15 cellular contexts compared by ENCODE assay signal in the genomic region with DNA sequence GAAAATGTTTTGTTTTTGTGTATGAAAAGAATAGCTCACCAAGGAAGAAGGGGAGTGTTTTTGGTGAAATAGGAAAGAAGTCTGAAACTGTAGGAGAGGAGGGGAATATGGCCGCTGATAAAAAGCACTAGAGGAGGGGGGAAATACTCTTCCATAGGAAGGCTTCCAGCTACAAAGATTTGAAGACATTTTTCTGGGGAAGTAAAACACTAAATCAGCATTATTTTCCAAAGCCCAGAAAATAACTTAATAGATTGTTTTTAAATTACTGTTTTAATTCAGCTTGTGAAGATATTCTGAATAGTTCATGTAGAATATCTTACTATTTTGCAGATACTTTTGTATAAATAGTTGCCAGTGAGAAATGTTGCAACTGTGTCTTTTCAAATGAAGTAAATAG. TPM values are rescaled to one million over a fixed set of nuclear protein-coding genes. Genes with fewer than 3 reads are reported as not detected.
A peak's percentile ranks its signal among the peaks of the same experiment; 100 is the strongest.
DNase-seq lines count a peak whose midpoint lies in the region; ATAC-seq and TF ChIP-seq lines count a peak whose summit lies in the region.
"Had no signal": no experiment of that assay in that cellular context is flagged by ENCODE, and none has a peak within 500 bp of the region (broad histone marks: within the 10 kb centered on the region; RNA-seq: fewer than 3 reads in every experiment).

No MANE protein-coding gene starts in this region.

- H4K20me1 ChIP-seq in mammary epithelial cell (ENCODE audit: insufficient read depth, low read length): no peaks in the 10 kb centered on the region

- BruUV-seq in mammary epithelial cell (replicated peaks; lab: Mats Ljungman, UMichigan): no TSS peak

- TF ChIP-seq CTCF in cardiac muscle cell (IDR thresholded peaks at IDR 0.05; ENCODE audit: low read depth, low read length) (no peak), left ventricle myocardium inferior (IDR thresholded peaks at IDR 0.05; ENCODE audit: borderline replicate concordance) (no peak), mammary epithelial cell (conservative IDR thresholded peaks at IDR 0.05 in 1 of 2, IDR thresholded peaks at IDR 0.05 in 1 of 2; ENCODE audit: extremely low read depth in 1 of 2, insufficient read depth in 1 of 2, low read depth in 1 of 2, low read length in 2 of 2) (no peak), mesothelial cell of epicardium (IDR thresholded peaks at IDR 0.05; ENCODE audit: unreplicated experiment) (no peak)
- TF ChIP-seq CTCF in CD8-positive, alpha-beta T cell (IDR thresholded peaks at IDR 0.05): no peak

- WGBS in mammary epithelial cell (ENCODE audit: low coverage, missing lambda C conversion rate): 100% methylated on average over 1 of the region's 1 CpG

- H3K36me3 ChIP-seq in cardiac muscle cell (peaks cover 15% of the 10 kb centered on the region), left ventricle myocardium inferior (peaks cover 33% of the 10 kb centered on the region), mammary epithelial cell (ENCODE audit: insufficient read depth, low read length) (peaks cover 10% of the 10 kb centered on the region)
- peaks cover 20% of the 10 kb centered on the region for H3K36me3 ChIP-seq in CD8-positive, alpha-beta T cell (ENCODE audit: insufficient read depth, low read length)

- intact Hi-C loops in left ventricle myocardium inferior (cut with micrococcal nuclease): no loop called here
- intact Hi-C loops in mammary epithelial cell (cut with micrococcal nuclease): no loop called here
- intact Hi-C loops in CD8-positive, alpha-beta T cell (cut with DNase I, micrococcal nuclease): loop anchor here in 1 of 2 experiments (5.0 to 10.0 kb wide), 2 partner anchors 67 to 365 kb away; no protein-coding TSS in a partner anchor

- no peaks in the 10 kb centered on the region for H3K9me3 Mint-ChIP-seq in mesothelial cell of epicardium
- no peaks in the 10 kb centered on the region for H3K9me3 Mint-ChIP-seq in CD8-positive, alpha-beta T cell
- H3K9me3 Mint-ChIP-seq: CD4-positive, alpha-beta T cell had no signal

- H3K79me2 ChIP-seq in mammary epithelial cell (ENCODE audit: insufficient read depth, low read length): peaks cover 12% of the 10 kb centered on the region

- POLR2A ChIA-PET in CD8-positive, alpha-beta T cell (lab: Charles Lee): no interaction called here

- H3K4me2 ChIP-seq in mammary epithelial cell (ENCODE audit: insufficient read depth, low read depth, low read length): no peak overlapping the region

- H3K9ac ChIP-seq in mammary epithelial cell (ENCODE audit: insufficient read depth, low read length): no peak overlapping the region
- H3K9ac ChIP-seq: GM23248 had no signal

- no peak overlapping the region for H3K4me3 Mint-ChIP-seq in mesothelial cell of epicardium
- H3K4me3 Mint-ChIP-seq in CD8-positive, alpha-beta T cell: no peak overlapping the region
- H3K4me3 Mint-ChIP-seq: B cell; CD4-positive, alpha-beta T cell had no signal

- no peaks in the 10 kb centered on the region for H3K27me3 ChIP-seq in cardiac muscle cell
- no peaks in the 10 kb centered on the region for H3K27me3 ChIP-seq in left ventricle myocardium inferior (ENCODE audit: low read depth)
- no peaks in the 10 kb centered on the region for H3K27me3 ChIP-seq in mammary epithelial cell (ENCODE audit: insufficient read depth, low read length)
- no peaks in the 10 kb centered on the region for H3K27me3 ChIP-seq in CD8-positive, alpha-beta T cell (ENCODE audit: insufficient read depth, low read length)

- dilution Hi-C loops in mammary epithelial cell (cut with HindIII; ENCODE audit: low sequenced_read_pairs): loop anchor here (10.0 kb wide), 1 partner anchor 295 kb away; no protein-coding TSS in a partner anchor

- DNase-seq in cardiac muscle cell (ENCODE audit: low read depth in 1 of 2, low spot score in 1 of 2): no peak
- DNase-seq in left ventricle myocardium inferior: no peak
- DNase-seq in mammary epithelial cell: no peak
- no peak for DNase-seq in mesothelial cell of epicardium (ENCODE audit: low spot score in 2 of 2, unreplicated experiment in 2 of 2)
- no peak for DNase-seq in CD8-positive, alpha-beta T cell
- no peak for DNase-seq in T1000 (lab: John Stamatoyannopoulos, UW)
- DNase-seq: C1 segment of cervical spinal cord; CD4-positive, alpha-beta T cell; DMS79; GM23248 had no signal

- H3K36me3 Mint-ChIP-seq in mesothelial cell of epicardium: peaks cover 24% of the 10 kb centered on the region
- peaks cover 66% of the 10 kb centered on the region for H3K36me3 Mint-ChIP-seq in CD8-positive, alpha-beta T cell

- CTCF ChIA-PET in mammary epithelial cell (lab: Charles Lee; ENCODE audit: low non-redundant PET): no interaction called here
- CTCF ChIA-PET in CD8-positive, alpha-beta T cell (lab: Charles Lee): no interaction called here

- H3K4me1 Mint-ChIP-seq in mesothelial cell of epicardium: peaks cover 18% of the 10 kb centered on the region
- peaks cover 14% of the 10 kb centered on the region for H3K4me1 Mint-ChIP-seq in CD8-positive, alpha-beta T cell (ENCODE audit: low read depth)
- H3K4me1 Mint-ChIP-seq: B cell had no signal

- ATAC-seq in HG02973 (IDR thresholded peaks at IDR 0.05; ENCODE audit: unreplicated experiment): no peak
- ATAC-seq in CD8-positive, alpha-beta T cell: no peak
- ATAC-seq: GM12878, HCT116 had no signal

- in situ Hi-C loops in mammary epithelial cell (cut with MboI; ENCODE audit: low sequenced_read_pairs in 2 of 2): loop anchor here in 1 of 2 donors (10.0 kb wide), 1 partner anchor 295 kb away; no protein-coding TSS in a partner anchor

- H3K4me3 ChIP-seq in cardiac muscle cell (no peak overlapping the region), left ventricle myocardium inferior (no peak overlapping the region), mammary epithelial cell (replicated peaks in 1 of 3; ENCODE audit: insufficient read depth in 1 of 3, low read depth in 2 of 3, low read length in 3 of 3) (no peak overlapping the region)
- H3K4me3 ChIP-seq in CD8-positive, alpha-beta T cell (ENCODE audit: low read depth, low read length): no peak overlapping the region
- H3K4me3 ChIP-seq: GM12878, GM23248 had no signal

- no peaks in the 10 kb centered on the region for H3K9me3 ChIP-seq in cardiac muscle cell (ENCODE audit: low read depth)
- no peaks in the 10 kb centered on the region for H3K9me3 ChIP-seq in left ventricle myocardium inferior (replicated peaks)
- no peaks in the 10 kb centered on the region for H3K9me3 ChIP-seq in mammary epithelial cell (replicated peaks; ENCODE audit: insufficient read depth, low read length)
- H3K9me3 ChIP-seq in CD8-positive, alpha-beta T cell (ENCODE audit: low read length): no peaks in the 10 kb centered on the region

- H3K27ac ChIP-seq in cardiac muscle cell (peak overlapping the region; percentile 15), left ventricle myocardium inferior (replicated peaks) (no peak overlapping the region), mammary epithelial cell (ENCODE audit: insufficient read depth, low read depth, low read length) (peak overlapping the region; percentile 1)
- H3K27ac ChIP-seq in CD8-positive, alpha-beta T cell (ENCODE audit: low read depth, low read length): no peak overlapping the region
- H3K27ac ChIP-seq: GM23248, HL-60 had no signal

- H3K27ac Mint-ChIP-seq in mesothelial cell of epicardium: peak overlapping the region; percentile 42
- no peak overlapping the region for H3K27ac Mint-ChIP-seq in CD8-positive, alpha-beta T cell
- H3K27ac Mint-ChIP-seq: B cell; CD4-positive, alpha-beta T cell had no signal

- H2AFZ ChIP-seq in mammary epithelial cell (ENCODE audit: low read depth, low read length): no peak overlapping the region
- H2AFZ ChIP-seq: GM23248 had no signal

- peaks cover 9% of the 10 kb centered on the region for H3K4me1 ChIP-seq in cardiac muscle cell (ENCODE audit: low read depth)
- peaks cover 11% of the 10 kb centered on the region for H3K4me1 ChIP-seq in left ventricle myocardium inferior
- H3K4me1 ChIP-seq in mammary epithelial cell (ENCODE audit: insufficient read depth, low read length): peaks cover 7% of the 10 kb centered on the region
- no peaks in the 10 kb centered on the region for H3K4me1 ChIP-seq in CD8-positive, alpha-beta T cell (ENCODE audit: insufficient read depth, low read length)

- no peaks in the 10 kb centered on the region for H3K27me3 Mint-ChIP-seq in mesothelial cell of epicardium (ENCODE audit: low read depth)
- no peaks in the 10 kb centered on the region for H3K27me3 Mint-ChIP-seq in CD8-positive, alpha-beta T cell (ENCODE audit: low read depth)
- H3K27me3 Mint-ChIP-seq: B cell; CD4-positive, alpha-beta T cell had no signal

RNA-seq across cellular contexts. Expression of a gene that starts 54.9 kb away (rescaled TPM):
- total RNA-seq in cardiac muscle cell (1.2 and 4.5 TPM in 2 replicates), left ventricle myocardium inferior (0.91 TPM), mammary epithelial cell (1 to 10 TPM; 1.2 to 5.6 TPM), mesothelial cell of epicardium (8.3 to 10.2 TPM (median 8.4 TPM) in 3 replicates)
- polyA plus RNA-seq in cardiac muscle cell (1.1 and 1.4 TPM in 2 replicates), mammary epithelial cell (1.9 TPM)
- polyA minus RNA-seq in mammary epithelial cell: 0.78 TPM
- total RNA-seq in CD8-positive, alpha-beta T cell: under 1 TPM; 0.68 to 1.00 TPM

Comparison
In these comparisons a context has a peak if more than half of its experiments do, and no peak if none do; other contexts are left out.
1. H3K27ac ChIP-seq: peak in cardiac muscle cell (single experiment) and mammary epithelial cell (single experiment); none in left ventricle myocardium inferior (single experiment) and CD8-positive, alpha-beta T cell (single experiment).